In the genomic region with DNA sequence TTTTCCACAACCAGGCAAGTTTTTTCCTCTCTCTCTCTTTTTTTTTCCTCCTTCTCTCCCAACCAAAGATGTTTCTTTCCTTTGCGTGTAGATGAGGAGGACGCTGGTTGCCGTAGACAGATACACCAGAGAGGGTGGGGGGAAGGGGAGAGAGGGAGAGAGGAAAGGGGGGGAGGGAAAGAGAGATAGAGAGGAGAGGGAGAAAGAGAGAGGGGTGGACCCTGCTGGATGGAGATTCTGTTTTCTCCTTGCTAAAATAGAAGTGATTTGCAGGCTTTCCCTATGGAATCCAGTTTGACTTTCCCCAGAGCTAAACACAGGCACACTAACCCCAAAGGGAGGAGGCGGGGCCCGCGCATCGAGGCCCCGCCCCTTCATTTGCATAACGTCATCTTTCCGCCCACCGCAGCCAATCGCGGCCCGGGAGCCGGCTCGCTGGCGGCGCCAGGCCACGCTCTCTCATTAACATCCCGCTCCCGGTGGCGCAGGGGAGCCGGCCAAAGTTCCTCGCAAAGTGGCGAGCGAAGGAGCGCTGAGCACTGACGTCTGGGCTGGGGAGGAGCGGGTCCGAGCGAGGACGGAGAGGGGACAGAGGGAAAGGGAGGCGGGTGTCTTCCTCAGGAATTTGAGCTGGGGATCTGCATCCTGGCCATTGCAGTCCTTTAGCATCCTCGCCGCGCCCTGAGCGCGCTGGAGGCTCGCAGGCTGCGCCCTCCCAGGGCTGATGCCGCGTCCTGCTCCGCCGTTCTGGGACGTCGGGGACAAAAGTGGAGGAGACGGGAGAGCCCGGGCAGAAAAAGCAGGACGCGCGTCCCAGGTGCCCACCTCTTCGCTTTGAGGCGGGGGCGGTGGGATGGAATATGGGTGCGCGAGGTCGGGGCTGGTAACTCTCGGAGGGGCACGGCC, we compare ENCODE assay signal across 1 cellular context.
A peak's percentile ranks its signal among the peaks of the same experiment; 100 is the strongest.
TF ChIP-seq lines count a peak whose summit lies in the region.

No MANE protein-coding gene starts in this region.

TF ChIP-seq in GM12878, 131 proteins besides CTCF, POLR2A, EP300 and RAD21 (continued from another document):
- TF ChIP-seq, protein P1, sequence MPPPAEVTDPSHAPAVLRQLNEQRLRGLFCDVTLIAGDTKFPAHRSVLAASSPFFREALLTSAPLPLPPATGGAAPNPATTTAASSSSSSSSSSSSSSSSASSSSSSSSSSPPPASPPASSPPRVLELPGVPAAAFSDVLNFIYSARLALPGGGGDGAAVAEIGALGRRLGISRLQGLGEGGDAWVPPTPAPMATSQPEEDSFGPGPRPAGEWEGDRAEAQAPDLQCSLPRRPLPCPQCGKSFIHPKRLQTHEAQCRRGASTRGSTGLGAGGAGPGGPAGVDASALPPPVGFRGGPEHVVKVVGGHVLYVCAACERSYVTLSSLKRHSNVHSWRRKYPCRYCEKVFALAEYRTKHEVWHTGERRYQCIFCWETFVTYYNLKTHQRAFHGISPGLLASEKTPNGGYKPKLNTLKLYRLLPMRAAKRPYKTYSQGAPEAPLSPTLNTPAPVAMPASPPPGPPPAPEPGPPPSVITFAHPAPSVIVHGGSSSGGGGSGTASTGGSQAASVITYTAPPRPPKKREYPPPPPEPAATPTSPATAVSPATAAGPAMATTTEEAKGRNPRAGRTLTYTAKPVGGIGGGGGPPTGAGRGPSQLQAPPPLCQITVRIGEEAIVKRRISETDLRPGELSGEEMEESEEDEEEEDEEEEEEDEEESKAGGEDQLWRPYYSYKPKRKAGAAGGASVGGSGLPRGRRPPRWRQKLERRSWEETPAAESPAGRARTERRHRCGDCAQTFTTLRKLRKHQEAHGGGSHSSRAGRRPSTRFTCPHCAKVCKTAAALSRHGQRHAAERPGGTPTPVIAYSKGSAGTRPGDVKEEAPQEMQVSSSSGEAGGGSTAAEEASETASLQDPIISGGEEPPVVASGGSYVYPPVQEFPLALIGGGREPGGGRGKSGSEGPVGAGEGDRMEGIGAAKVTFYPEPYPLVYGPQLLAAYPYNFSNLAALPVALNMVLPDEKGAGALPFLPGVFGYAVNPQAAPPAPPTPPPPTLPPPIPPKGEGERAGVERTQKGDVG (CRISPR knock-in tag; IDR thresholded peaks at IDR 0.05) = no peak
- TF ChIP-seq, protein P2, sequence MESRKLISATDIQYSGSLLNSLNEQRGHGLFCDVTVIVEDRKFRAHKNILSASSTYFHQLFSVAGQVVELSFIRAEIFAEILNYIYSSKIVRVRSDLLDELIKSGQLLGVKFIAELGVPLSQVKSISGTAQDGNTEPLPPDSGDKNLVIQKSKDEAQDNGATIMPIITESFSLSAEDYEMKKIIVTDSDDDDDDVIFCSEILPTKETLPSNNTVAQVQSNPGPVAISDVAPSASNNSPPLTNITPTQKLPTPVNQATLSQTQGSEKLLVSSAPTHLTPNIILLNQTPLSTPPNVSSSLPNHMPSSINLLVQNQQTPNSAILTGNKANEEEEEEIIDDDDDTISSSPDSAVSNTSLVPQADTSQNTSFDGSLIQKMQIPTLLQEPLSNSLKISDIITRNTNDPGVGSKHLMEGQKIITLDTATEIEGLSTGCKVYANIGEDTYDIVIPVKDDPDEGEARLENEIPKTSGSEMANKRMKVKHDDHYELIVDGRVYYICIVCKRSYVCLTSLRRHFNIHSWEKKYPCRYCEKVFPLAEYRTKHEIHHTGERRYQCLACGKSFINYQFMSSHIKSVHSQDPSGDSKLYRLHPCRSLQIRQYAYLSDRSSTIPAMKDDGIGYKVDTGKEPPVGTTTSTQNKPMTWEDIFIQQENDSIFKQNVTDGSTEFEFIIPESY (IDR thresholded peaks at IDR 0.05) = no peak
- TF ChIP-seq NBN (IDR thresholded peaks at IDR 0.05) (peak; percentile 60; the same call in 1 of the 2 replicates), RUNX3 (IDR thresholded peaks at IDR 0.05; ENCODE audit: low read length) (peak; percentile 17; the same call in 1 of the 2 replicates), ZNF622 (IDR thresholded peaks at IDR 0.05) (no peak), RB1 (IDR thresholded peaks at IDR 0.05; ENCODE audit: borderline replicate concordance) (peak; percentile 76; the same call in 1 of the 2 replicates), TCF12 (IDR thresholded peaks at IDR 0.05; ENCODE audit: low read depth, low read length) (peak; percentile 42; the same call in 1 of the 2 replicates), POU2F2 (IDR thresholded peaks at IDR 0.05; ENCODE audit: borderline replicate concordance, low read depth, low read length) (peak; percentile 98), CREB1 (IDR thresholded peaks at IDR 0.05; ENCODE audit: low read depth) (peak; percentile 56; the same call in 1 of the 2 replicates), GATAD2B (conservative IDR thresholded peaks at IDR 0.05; ENCODE audit: low read depth) (peak; percentile 63; the same call in 1 of the 2 replicates), BCL11A (IDR thresholded peaks at IDR 0.05; ENCODE audit: low read depth, low read length) (no peak)
- TF ChIP-seq, protein P3, sequence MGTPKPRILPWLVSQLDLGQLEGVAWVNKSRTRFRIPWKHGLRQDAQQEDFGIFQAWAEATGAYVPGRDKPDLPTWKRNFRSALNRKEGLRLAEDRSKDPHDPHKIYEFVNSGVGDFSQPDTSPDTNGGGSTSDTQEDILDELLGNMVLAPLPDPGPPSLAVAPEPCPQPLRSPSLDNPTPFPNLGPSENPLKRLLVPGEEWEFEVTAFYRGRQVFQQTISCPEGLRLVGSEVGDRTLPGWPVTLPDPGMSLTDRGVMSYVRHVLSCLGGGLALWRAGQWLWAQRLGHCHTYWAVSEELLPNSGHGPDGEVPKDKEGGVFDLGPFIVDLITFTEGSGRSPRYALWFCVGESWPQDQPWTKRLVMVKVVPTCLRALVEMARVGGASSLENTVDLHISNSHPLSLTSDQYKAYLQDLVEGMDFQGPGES (IDR thresholded peaks at IDR 0.05) = no peak
- TF ChIP-seq, protein P4, sequence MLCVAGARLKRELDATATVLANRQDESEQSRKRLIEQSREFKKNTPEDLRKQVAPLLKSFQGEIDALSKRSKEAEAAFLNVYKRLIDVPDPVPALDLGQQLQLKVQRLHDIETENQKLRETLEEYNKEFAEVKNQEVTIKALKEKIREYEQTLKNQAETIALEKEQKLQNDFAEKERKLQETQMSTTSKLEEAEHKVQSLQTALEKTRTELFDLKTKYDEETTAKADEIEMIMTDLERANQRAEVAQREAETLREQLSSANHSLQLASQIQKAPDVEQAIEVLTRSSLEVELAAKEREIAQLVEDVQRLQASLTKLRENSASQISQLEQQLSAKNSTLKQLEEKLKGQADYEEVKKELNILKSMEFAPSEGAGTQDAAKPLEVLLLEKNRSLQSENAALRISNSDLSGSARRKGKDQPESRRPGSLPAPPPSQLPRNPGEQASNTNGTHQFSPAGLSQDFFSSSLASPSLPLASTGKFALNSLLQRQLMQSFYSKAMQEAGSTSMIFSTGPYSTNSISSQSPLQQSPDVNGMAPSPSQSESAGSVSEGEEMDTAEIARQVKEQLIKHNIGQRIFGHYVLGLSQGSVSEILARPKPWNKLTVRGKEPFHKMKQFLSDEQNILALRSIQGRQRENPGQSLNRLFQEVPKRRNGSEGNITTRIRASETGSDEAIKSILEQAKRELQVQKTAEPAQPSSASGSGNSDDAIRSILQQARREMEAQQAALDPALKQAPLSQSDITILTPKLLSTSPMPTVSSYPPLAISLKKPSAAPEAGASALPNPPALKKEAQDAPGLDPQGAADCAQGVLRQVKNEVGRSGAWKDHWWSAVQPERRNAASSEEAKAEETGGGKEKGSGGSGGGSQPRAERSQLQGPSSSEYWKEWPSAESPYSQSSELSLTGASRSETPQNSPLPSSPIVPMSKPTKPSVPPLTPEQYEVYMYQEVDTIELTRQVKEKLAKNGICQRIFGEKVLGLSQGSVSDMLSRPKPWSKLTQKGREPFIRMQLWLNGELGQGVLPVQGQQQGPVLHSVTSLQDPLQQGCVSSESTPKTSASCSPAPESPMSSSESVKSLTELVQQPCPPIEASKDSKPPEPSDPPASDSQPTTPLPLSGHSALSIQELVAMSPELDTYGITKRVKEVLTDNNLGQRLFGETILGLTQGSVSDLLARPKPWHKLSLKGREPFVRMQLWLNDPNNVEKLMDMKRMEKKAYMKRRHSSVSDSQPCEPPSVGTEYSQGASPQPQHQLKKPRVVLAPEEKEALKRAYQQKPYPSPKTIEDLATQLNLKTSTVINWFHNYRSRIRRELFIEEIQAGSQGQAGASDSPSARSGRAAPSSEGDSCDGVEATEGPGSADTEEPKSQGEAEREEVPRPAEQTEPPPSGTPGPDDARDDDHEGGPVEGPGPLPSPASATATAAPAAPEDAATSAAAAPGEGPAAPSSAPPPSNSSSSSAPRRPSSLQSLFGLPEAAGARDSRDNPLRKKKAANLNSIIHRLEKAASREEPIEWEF (IDR thresholded peaks at IDR 0.05; ENCODE audit: insufficient replicate concordance, low read depth, low read length) = no peak
TF ChIP-seq in GM12878: peak in this region for 41.
